28 cellular contexts compared by ENCODE assay signal in genomic region chr3:184571750-184572377, GRCh38. TPM values are rescaled to one million over a fixed set of nuclear protein-coding genes. Genes with fewer than 3 reads are reported as not detected.
"Had no signal": no experiment of that assay in that cellular context is flagged by ENCODE, and none has a peak within 500 bp of the region (broad histone marks: within the 10 kb centered on the region; RNA-seq: fewer than 3 reads in every experiment).

No MANE protein-coding gene starts in this region.

- FAIRE-seq: bronchial epithelial cell, colon, small intestine had no signal

- H3K9me3 ChIP-seq: esophagus squamous epithelium, left ventricle myocardium inferior, upper lobe of left lung had no signal

- H3K4me3 ChIP-seq: esophagus squamous epithelium, left ventricle myocardium inferior, lung, upper lobe of left lung had no signal

- DNase-seq: activated CD4-positive, alpha-beta memory T cell treated with anti-CD3 and anti-CD28 coated beads for 36 hours; activated CD4-positive, alpha-beta T cell treated with anti-CD3 and anti-CD28 coated beads, Interleukin-2, amount 10 ng/mL, durations not matched to agents 24 days and 14 days; activated CD4-positive, CD25-positive, alpha-beta regulatory T cell treated with anti-CD3 and anti-CD28 coated beads, Interleukin-2, amount 50 U/mL, for 72 hours; activated CD8-positive, alpha-beta memory T cell treated with anti-CD3 and anti-CD28 coated beads, Interleukin-2, amount 50 U/mL, for 4 hours; activated gamma-delta T cell; activated naive CD4-positive, alpha-beta T cell treated with anti-CD3 and anti-CD28 coated beads, Interleukin-2, amount 50 U/mL, for 16 hours; activated T-cell treated with anti-CD3 and anti-CD28 coated beads, Interleukin-2, amount 50 U/mL, for 1 hour; amygdala; dermis blood vessel endothelial cell; effector CD4-positive, alpha-beta T cell; esophagus squamous epithelium; foreskin melanocyte; left ventricle myocardium inferior; naive B cell; small intestine; stimulated activated CD4-positive, alpha-beta T cell treated with anti-CD3 and anti-CD28 coated beads, Interleukin-4, amount 100 ng/mL, for 24 hours; stimulated activated naive CD8-positive, alpha-beta T cell treated with anti-CD3 and anti-CD28 coated beads, Interleukin-15, amount 100 ng/mL, for 72 hours; SW 1271; T1000; WERI-Rb-1 had no signal

- ATAC-seq: sciatic nerve; stimulated activated memory B cell treated with anti-CD40 and anti-IgM and Interleukin-4, amounts not matched to agents 10 μg/mL and 1 μg/mL and 100 μg/mL, for 72 hours; stimulated activated naive CD8-positive, alpha-beta T cell treated with anti-CD3 and anti-CD28 coated beads, Interleukin-15, amount 100 ng/mL, for 72 hours had no signal

- H3K27ac ChIP-seq: epithelial cell of prostate, esophagus squamous epithelium, left ventricle myocardium inferior, upper lobe of left lung, WERI-Rb-1 had no signal

RNA-seq across cellular contexts. Expression of gene EPHB3, which starts 10.3 kb away (rescaled TPM):
- total RNA-seq: activated CD8-positive, alpha-beta memory T cell treated with anti-CD3 and anti-CD28 coated beads for 36 hours had no signal
